ENCODE assay signal across 33 cellular contexts in the genomic region with DNA sequence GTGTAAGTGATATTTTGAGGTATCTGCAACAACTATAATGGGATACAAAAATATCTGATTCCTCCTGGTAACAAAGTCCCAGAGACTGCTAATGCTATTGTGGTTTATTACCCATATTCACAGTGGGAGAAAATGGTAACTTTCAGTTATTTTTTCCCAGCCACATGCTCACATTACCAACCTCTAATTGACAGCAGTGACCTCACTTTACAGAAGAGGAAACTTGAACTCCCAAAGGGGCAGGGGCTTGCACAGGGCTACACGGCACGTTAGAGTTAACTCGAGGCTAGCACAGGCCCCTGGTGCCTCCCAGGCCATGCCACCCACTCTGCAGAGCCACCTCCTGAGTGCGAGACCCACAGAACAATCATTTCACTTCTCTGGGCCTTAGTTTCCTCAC.
"Had no signal": no experiment of that assay in that cellular context is flagged by ENCODE, and none has a peak within 500 bp of the region (broad histone marks: within the 10 kb centered on the region; RNA-seq: fewer than 3 reads in every experiment).

No MANE protein-coding gene starts in this region.

- H3K27me3 ChIP-seq: brain microvascular endothelial cell had no signal

- H3K27ac ChIP-seq: brain microvascular endothelial cell, KMS-11, WERI-Rb-1 had no signal

- DNase-seq: activated CD4-positive, alpha-beta memory T cell treated with anti-CD3 and anti-CD28 coated beads, Interleukin-2, amount 10 ng/mL, durations not matched to agents 7 days and 5 days; activated CD4-positive, alpha-beta T cell treated with anti-CD3 and anti-CD28 coated beads for 1 hour; activated CD4-positive, alpha-beta T cell treated with anti-CD3 and anti-CD28 coated beads for 48 hours; activated CD4-positive, CD25-positive, alpha-beta regulatory T cell; activated CD8-positive, alpha-beta memory T cell treated with anti-CD3 and anti-CD28 coated beads for 24 hours; activated CD8-positive, alpha-beta memory T cell treated with anti-CD3 and anti-CD28 coated beads, Interleukin-2, amount 10 ng/mL, durations not matched to agents 7 days and 5 days; activated CD8-positive, alpha-beta memory T cell treated with anti-CD3 and anti-CD28 coated beads, Interleukin-2, amount 50 U/mL, for 48 hours; activated effector memory CD4-positive, alpha-beta T cell treated with Interleukin-2 at 50 U/mL for 16 hours; activated naive CD4-positive, alpha-beta T cell treated with anti-CD3 and anti-CD28 coated beads, Interleukin-2, amount 10 ng/mL, durations not matched to agents 7 days and 5 days; activated naive CD8-positive, alpha-beta T cell treated with anti-CD3 and anti-CD28 coated beads, Interleukin-2, amount 50 U/mL, for 24 hours; activated T-cell treated with anti-CD3 and anti-CD28 coated beads, Interleukin-2, amount 50 U/mL, for 48 hours; amniotic stem cell; aorta; brain microvascular endothelial cell; central memory CD4-positive, alpha-beta T cell; MM.1S; NCI-H1048; NCI-H1105 treated with DMSO at 0.1 percent for 48 hours; NCI-H146; NCI-H187; NCI-H2029 treated with DMSO at 0.1 percent for 48 hours; NCI-H2107; NCI-H226; NCI-H446 treated with DMSO at 0.1 percent for 48 hours; NCI-H524; OCI-M1; Right ventricle myocardium superior; SW 1271; T-helper 1 cell; T-helper 2 cell; T-helper 9 cell; WERI-Rb-1 had no signal

- H3K36me3 ChIP-seq: brain microvascular endothelial cell, WERI-Rb-1 had no signal
